8 cellular contexts compared by ENCODE assay signal in the genomic region with DNA sequence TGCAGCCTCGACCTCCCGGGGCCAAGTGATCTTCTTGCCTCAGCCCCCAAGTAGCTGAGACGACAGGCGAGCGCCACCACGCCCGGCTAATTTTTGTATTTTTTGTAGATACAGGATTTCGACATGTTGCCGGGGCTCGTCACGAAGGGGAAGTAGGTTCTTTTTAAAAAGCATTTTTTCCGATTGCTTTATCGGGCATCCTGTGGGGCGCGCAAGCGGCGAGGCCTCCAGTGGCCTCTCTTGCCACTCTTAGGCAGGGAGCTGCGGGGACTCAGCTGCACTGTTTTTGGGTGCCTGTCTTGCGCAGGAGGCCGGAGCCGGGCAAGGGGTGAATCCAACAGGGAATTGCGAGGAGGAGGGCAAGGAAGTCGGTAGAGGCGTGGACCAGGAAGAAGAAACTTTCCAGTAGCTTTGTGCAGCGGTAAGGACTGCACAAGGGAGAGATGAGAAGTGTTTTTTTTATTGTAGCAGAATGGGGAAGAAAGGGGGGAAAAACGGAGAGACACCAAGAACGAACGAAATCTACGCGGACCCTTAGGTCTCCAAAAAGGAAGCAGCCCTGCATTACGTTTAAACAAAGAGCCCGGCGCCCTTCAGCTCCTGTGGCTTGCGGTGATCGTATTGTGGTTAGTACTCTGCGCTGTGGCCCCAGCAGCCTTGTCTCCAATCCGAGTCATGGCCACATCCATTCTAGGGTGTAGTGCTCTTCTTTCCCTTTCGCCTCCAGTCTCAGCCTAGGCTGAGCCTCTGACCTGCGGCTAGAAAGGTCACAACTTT.
DNase-seq lines count a peak whose midpoint lies in the region; ATAC-seq and TF ChIP-seq lines count a peak whose summit lies in the region.

No MANE protein-coding gene starts in this region.

- no peaks in the 10 kb centered on the region for H3K36me3 Mint-ChIP-seq in activated CD4-positive, alpha-beta memory T cell treated with anti-CD3 and anti-CD28 coated beads, Interleukin-2, amount 10 ng/mL, durations not matched to agents 7 days and 5 days (ENCODE audit: low read depth)

- ATAC-seq in HG03196 (IDR thresholded peaks at IDR 0.05; ENCODE audit: unreplicated experiment) (peak; percentile 46), SK-N-SH treated with all-trans-retinoic acid at 6 μM for 48 hours (no peak)

- 32% methylated on average over 39 of the region's 39 CpGs for WGBS in esophagus muscularis mucosa

- H3K4me1 Mint-ChIP-seq in activated CD4-positive, alpha-beta memory T cell treated with anti-CD3 and anti-CD28 coated beads, Interleukin-2, amount 10 ng/mL, durations not matched to agents 7 days and 5 days = peaks cover 36% of the 10 kb centered on the region

- H3K27me3 Mint-ChIP-seq in activated CD4-positive, alpha-beta memory T cell treated with anti-CD3 and anti-CD28 coated beads, Interleukin-2, amount 10 ng/mL, durations not matched to agents 7 days and 5 days = peaks cover 60% of the 10 kb centered on the region

- TF ChIP-seq EP300 in esophagus muscularis mucosa (IDR thresholded peaks at IDR 0.05) = no peak

- H3K27ac Mint-ChIP-seq in activated CD4-positive, alpha-beta memory T cell treated with anti-CD3 and anti-CD28 coated beads, Interleukin-2, amount 10 ng/mL, durations not matched to agents 7 days and 5 days = peak overlapping the region; percentile 58

- TF ChIP-seq POLR2A in esophagus muscularis mucosa (IDR thresholded peaks at IDR 0.05; ENCODE audit: low read depth) = no peak

- POLR2A ChIA-PET in activated CD4-positive, alpha-beta memory T cell treated with anti-CD3 and anti-CD28 coated beads, Interleukin-2, amount 10 ng/mL, durations not matched to agents 7 days and 5 days (lab: Charles Lee) = interaction anchor here (0.7 to 3.3 kb wide), 5 partner anchors 14 to 280 kb away, joined by 4 to 36 read pairs (median 6); no protein-coding TSS in a partner anchor

- peaks cover 3 to 13% (median 9%) of the 10 kb centered on the region in 4 donors for H3K4me1 ChIP-seq in esophagus muscularis mucosa

- H3K9me3 ChIP-seq in esophagus muscularis mucosa = peaks cover 0 to 2% (median 0%) of the 10 kb centered on the region in 4 donors
- H3K9me3 ChIP-seq in WERI-Rb-1 (ENCODE audit: severe bottlenecking) = peaks cover 5% of the 10 kb centered on the region

- H3K36me3 ChIP-seq in esophagus muscularis mucosa (no peaks in the 10 kb centered on the region), WERI-Rb-1 (no peaks in the 10 kb centered on the region)

- intact Hi-C loops in esophagus muscularis mucosa (cut with DNase I) = no loop called here

- no peak overlapping the region for H3K27ac ChIP-seq in esophagus muscularis mucosa (replicated peaks in 1 of 4)
- H3K27ac ChIP-seq in skin epidermis = peak overlapping the region in 8 of 21 experiments; percentile 1 to 58 (median 22)
- H3K27ac ChIP-seq in WERI-Rb-1 = no peak overlapping the region

- DNase-seq in GDM1 (lab: John Stamatoyannopoulos, UW) (peak; percentile 78), esophagus muscularis mucosa (ENCODE audit: extremely low spot score) (peak; percentile 89), globus pallidus (ENCODE audit: low spot score) (no peak), WERI-Rb-1 (no peak)
- DNase-seq in activated CD4-positive, alpha-beta memory T cell treated with anti-CD3 and anti-CD28 coated beads, Interleukin-2, amount 10 ng/mL, durations not matched to agents 7 days and 5 days = peak; percentile 85

- H3K27me3 ChIP-seq in esophagus muscularis mucosa = peaks cover 0 to 60% (median 6%) of the 10 kb centered on the region in 4 donors
- no peaks in the 10 kb centered on the region for H3K27me3 ChIP-seq in WERI-Rb-1 (ENCODE audit: insufficient read depth, low read depth, severe bottlenecking)

- no peak for TF ChIP-seq CTCF in esophagus muscularis mucosa (IDR thresholded peaks at IDR 0.05)
- no peak for TF ChIP-seq CTCF in WERI-Rb-1 (IDR thresholded peaks at IDR 0.05; ENCODE audit: low read depth, low read length)

- CTCF ChIA-PET in activated CD4-positive, alpha-beta memory T cell treated with anti-CD3 and anti-CD28 coated beads, Interleukin-2, amount 10 ng/mL, durations not matched to agents 7 days and 5 days (lab: Charles Lee) = interaction anchor here (1.0 kb wide), 1 partner anchor 16 kb away, joined by 3 read pairs; no protein-coding TSS in a partner anchor

- H3K9me3 Mint-ChIP-seq in activated CD4-positive, alpha-beta memory T cell treated with anti-CD3 and anti-CD28 coated beads, Interleukin-2, amount 10 ng/mL, durations not matched to agents 7 days and 5 days = no peaks in the 10 kb centered on the region

- H3K4me3 ChIP-seq in esophagus muscularis mucosa (peak overlapping the region; percentile 9 to 46 (median 34)), skin epidermis (peak overlapping the region; percentile 6 to 29 (median 24)), WERI-Rb-1 (ENCODE audit: low read depth, low read length) (no peak overlapping the region)

- H3K4me3 Mint-ChIP-seq in activated CD4-positive, alpha-beta memory T cell treated with anti-CD3 and anti-CD28 coated beads, Interleukin-2, amount 10 ng/mL, durations not matched to agents 7 days and 5 days = peak overlapping the region; percentile 75

TF ChIP-seq in SK-N-SH treated with all-trans-retinoic acid at 6 μM for 48 hours, 23 proteins besides CTCF, POLR2A, EP300 and RAD21:
- TF ChIP-seq PATZ1 (CRISPR knock-in tag; IDR thresholded peaks at IDR 0.05; ENCODE audit: borderline replicate concordance) = no peak

Comparison
In these comparisons a context has a peak if more than half of its experiments do, and no peak if none do; other contexts are left out.
1. DNase-seq: peak in GDM1 (single experiment), activated CD4-positive, alpha-beta memory T cell treated with anti-CD3 and anti-CD28 coated beads, Interleukin-2, amount 10 ng/mL, durations not matched to agents 7 days and 5 days (single experiment) and esophagus muscularis mucosa (single experiment); none in globus pallidus (single experiment) and WERI-Rb-1 (single experiment).